18 cellular contexts compared by ENCODE assay signal in the genomic region with DNA sequence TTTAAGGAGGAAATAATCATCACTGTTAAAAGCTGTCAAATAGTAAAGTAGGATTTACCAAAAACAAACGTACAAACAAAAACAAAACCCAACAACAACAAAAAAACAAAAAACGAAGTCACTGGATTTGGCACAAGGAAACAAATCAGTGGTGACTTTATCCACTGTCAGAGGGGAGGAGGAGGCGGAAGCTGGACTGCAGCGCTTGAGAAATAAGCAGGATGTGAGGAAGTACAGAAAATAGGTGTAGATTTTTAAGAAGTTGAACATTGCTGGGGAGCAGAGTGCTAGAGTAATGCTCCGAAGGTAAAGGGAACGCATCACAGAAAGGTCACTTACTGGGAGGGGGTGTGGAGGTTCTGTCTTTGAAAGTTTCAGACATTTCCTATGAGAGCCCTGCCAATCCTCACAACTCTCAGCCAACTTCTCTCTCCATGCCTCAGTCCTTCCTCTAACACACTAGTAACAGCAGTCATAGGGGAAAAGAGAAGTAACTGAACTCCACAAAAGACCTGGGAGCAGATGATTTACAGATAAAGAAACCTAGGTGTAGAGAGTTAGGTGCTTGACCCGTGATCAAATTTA.
DNase-seq lines count a peak whose midpoint lies in the region; ATAC-seq and FAIRE-seq lines count a peak whose summit lies in the region.
"Had no signal": no experiment of that assay in that cellular context is flagged by ENCODE, and none has a peak within 500 bp of the region (broad histone marks: within the 10 kb centered on the region; RNA-seq: fewer than 3 reads in every experiment).

No MANE protein-coding gene starts in this region.

- H3K4me1 ChIP-seq in BLaER1 (peaks cover 75% of the 10 kb centered on the region), right cardiac atrium (ENCODE audit: control insufficient read depth, insufficient read depth, low read length) (peaks cover 6% of the 10 kb centered on the region)
- H3K4me1 ChIP-seq: gastrocnemius medialis had no signal

- no peak for DNase-seq in GM18507 (ENCODE audit: extremely low spot score, insufficient read length, low read depth)
- peak; percentile 59 for DNase-seq in SKM-1 (lab: John Stamatoyannopoulos, UW; ENCODE audit: unreplicated experiment)
- peak in 2 of 3 donors; percentile 32 to 65 for DNase-seq in right cardiac atrium
- DNase-seq in NCI-H1105 (lab: John Stamatoyannopoulos, UW): no peak
- DNase-seq: activated CD4-positive, alpha-beta T cell treated with anti-CD3 and anti-CD28 coated beads for 48 hours; activated effector memory CD4-positive, alpha-beta T cell treated with Interleukin-2 at 50 U/mL for 16 hours; COR-L47; DND-41; gastrocnemius medialis; midbrain; NCI-H1092; NCI-H524; PC-9; T-helper 9 cell; testis had no signal

- H3K4me3 ChIP-seq in BLaER1 (no peak overlapping the region), right cardiac atrium (ENCODE audit: low read length) (no peak overlapping the region)
- H3K4me3 ChIP-seq: gastrocnemius medialis, PC-9, testis had no signal

- no peak overlapping the region for H3K9ac ChIP-seq in BLaER1

- H3K27me3 ChIP-seq in BLaER1 (no peaks in the 10 kb centered on the region), right cardiac atrium (ENCODE audit: control insufficient read depth, insufficient read depth) (no peaks in the 10 kb centered on the region)
- H3K27me3 ChIP-seq: gastrocnemius medialis, testis had no signal

- H3K9me3 ChIP-seq in BLaER1 (no peaks in the 10 kb centered on the region; the same call in 1 of the 2 replicates), right cardiac atrium (ENCODE audit: control insufficient read depth, low read length) (no peaks in the 10 kb centered on the region)
- H3K9me3 ChIP-seq: gastrocnemius medialis, testis had no signal

- peak overlapping the region; percentile 55 for H3K4me2 ChIP-seq in BLaER1
- H3K4me2 ChIP-seq: PC-9 had no signal

- H3K36me3 ChIP-seq in BLaER1: 0 out of 2 replicates have a peak, but pooled peaks cover 6% of the 10 kb centered on the region
- H3K36me3 ChIP-seq: gastrocnemius medialis had no signal

- FAIRE-seq in GM18507 (lab: Jason Lieb, UNC): peak; percentile 18

- ATAC-seq in right cardiac atrium (peak; percentile 49 to 77), HG02885 (IDR thresholded peaks at IDR 0.05; ENCODE audit: poor library complexity, unreplicated experiment) (no peak), GM19035 (IDR thresholded peaks at IDR 0.05; ENCODE audit: unreplicated experiment) (no peak)
- ATAC-seq: gastrocnemius medialis had no signal

- H3K27ac ChIP-seq in BLaER1: peak overlapping the region; percentile 39; the same call in 1 of the 2 replicates
- H3K27ac ChIP-seq in right cardiac atrium (ENCODE audit: low read length): peak overlapping the region; percentile 26
- H3K27ac ChIP-seq: gastrocnemius medialis, PC-9, testis had no signal

- intact Hi-C loops in right cardiac atrium (cut with DNase I): loop anchor here in 3 of 4 donors (10.0 kb wide), 4 partner anchors 216 to 456 kb away; partner anchors contain the start of gene SMAD7 (in 1 of the 3)

- H4K20me1 ChIP-seq in BLaER1: no peaks in the 10 kb centered on the region

- WGBS in right cardiac atrium: 41% methylated on average over 7 of the region's 7 CpGs

Comparison
In these comparisons a context has a peak if more than half of its experiments do, and no peak if none do; other contexts are left out.
1. DNase-seq: peak in SKM-1 (single experiment) and right cardiac atrium (2 of 3); none in GM18507 (single experiment) and NCI-H1105 (single experiment).
2. ATAC-seq: peak in right cardiac atrium (2 of 2); none in HG02885 (single experiment) and GM19035 (single experiment).